ENCODE assay signal across 8 cellular contexts in genomic region chr19:49496574-49497008, GRCh38. TPM values are rescaled to one million over a fixed set of nuclear protein-coding genes. Genes with fewer than 3 reads are reported as not detected.
DNase-seq lines count a peak whose midpoint lies in the region; TF ChIP-seq lines count a peak whose summit lies in the region.

No MANE protein-coding gene starts in this region.

- POLR2A ChIA-PET in OCI-LY7 (lab: Charles Lee) = no interaction called here

- H4K20me1 ChIP-seq in OCI-LY7 (ENCODE audit: insufficient read depth, low read length) = peaks cover 25% of the 10 kb centered on the region

- H3K27me3 ChIP-seq in endodermal cell (ENCODE audit: control insufficient read depth, insufficient read depth, low read length, poor library complexity, severe bottlenecking) (no peaks in the 10 kb centered on the region), neuronal stem cell (ENCODE audit: control insufficient read depth in 3 of 3, insufficient read depth in 3 of 3, low read depth in 1 of 3, low read length in 3 of 3) (no peaks in the 10 kb centered on the region)

- H3K4ac ChIP-seq in neuronal stem cell (ENCODE audit: low read length) = peak overlapping the region; percentile 85

- H3K36me3 Mint-ChIP-seq in CD14-positive monocyte (peaks cover 39% of the 10 kb centered on the region in 2 donors), endodermal cell (ENCODE audit: low read depth) (peaks cover 45% of the 10 kb centered on the region)

- H3K4me3 ChIP-seq in OCI-LY7 (ENCODE audit: low read depth, low read length, poor library complexity, severe bottlenecking) (peak overlapping the region; percentile 98), endodermal cell (ENCODE audit: low read length) (peak overlapping the region; percentile 99), neuronal stem cell (ENCODE audit: low read length in 2 of 2) (peak overlapping the region; percentile 91 to 93)

- H2AK5ac ChIP-seq in neuronal stem cell (ENCODE audit: low read depth, low read length) = no peak overlapping the region

- H3K9me3 Mint-ChIP-seq in CD14-positive monocyte (peaks cover 0 to 1% (median 0%) of the 10 kb centered on the region in 7 donors), endodermal cell (peaks cover 2% of the 10 kb centered on the region)

- DNase-seq in CD14-positive monocyte (ENCODE audit: low spot score) = no peak
- no peak for DNase-seq in OCI-LY7 (ENCODE audit: low spot score)
- DNase-seq in endodermal cell = no peak
- no peak for DNase-seq in neuronal stem cell (ENCODE audit: low spot score)
- DNase-seq in NCI-H128 (lab: John Stamatoyannopoulos, UW; ENCODE audit: unreplicated experiment) = no peak
- no peak for DNase-seq in NCI-H2227 (lab: John Stamatoyannopoulos, UW; ENCODE audit: unreplicated experiment)
- no peak for DNase-seq in NCI-H1694 (lab: John Stamatoyannopoulos, UW)
- DNase-seq in COR-L47 (lab: John Stamatoyannopoulos, UW) = no peak

- H3K79me2 ChIP-seq in OCI-LY7 (ENCODE audit: insufficient read depth, low read depth, low read length) = peaks cover 30% of the 10 kb centered on the region

- H3K9me2 ChIP-seq in OCI-LY7 (ENCODE audit: insufficient read depth, low read length) = no peaks in the 10 kb centered on the region

- H3K27ac ChIP-seq in OCI-LY7 (ENCODE audit: low read depth, low read length, poor library complexity, severe bottlenecking) (peak overlapping the region; percentile 84), endodermal cell (ENCODE audit: low read depth, low read length) (peak overlapping the region; percentile 92), neuronal stem cell (replicated peaks; ENCODE audit: low read length) (peak overlapping the region; percentile 95)

- no peak overlapping the region for H2BK5ac ChIP-seq in neuronal stem cell (ENCODE audit: low read length)

- H2BK120ac ChIP-seq in neuronal stem cell (ENCODE audit: low read depth, low read length) = no peak overlapping the region

- peaks cover 7% of the 10 kb centered on the region for H3K79me1 ChIP-seq in neuronal stem cell (ENCODE audit: low read depth, low read length)

- intact Hi-C loops in CD14-positive monocyte (cut with micrococcal nuclease) = loop anchor here (1.0 to 10.0 kb wide), 5 partner anchors 9 to 181 kb away; partner anchors contain the start of genes PRMT1 (in 2 of the 2), ALDH16A1 (in 1 of the 2), PIH1D1 (in 1 of the 2) and RPL13A (in 1 of the 2)
- intact Hi-C loops in OCI-LY7 (cut with micrococcal nuclease; ENCODE audit: unreplicated experiment) = loop anchor here (10.0 kb wide), 2 partner anchors 268 to 862 kb away; partner anchors contain the start of genes AP2A1, DBP and TSKS

- H3K4me3 Mint-ChIP-seq in CD14-positive monocyte (peak overlapping the region; percentile 91 to 94), endodermal cell (peak overlapping the region; percentile 94)

- no peak overlapping the region for H2AFZ ChIP-seq in OCI-LY7 (ENCODE audit: low read length)
- H2AFZ ChIP-seq in neuronal stem cell (ENCODE audit: low read length) = no peak overlapping the region

- H3K36me3 ChIP-seq in OCI-LY7 (ENCODE audit: insufficient read depth, low read length) = peaks cover 60% of the 10 kb centered on the region
- peaks cover 47% of the 10 kb centered on the region for H3K36me3 ChIP-seq in endodermal cell (ENCODE audit: control insufficient read depth, insufficient read depth, low read length)
- H3K36me3 ChIP-seq in neuronal stem cell (replicated peaks in 1 of 2; ENCODE audit: control insufficient read depth in 2 of 2, insufficient read depth in 2 of 2, low read length in 2 of 2) = peaks cover 45 to 53% of the 10 kb centered on the region in 2 donors

- no peak overlapping the region for H3K23ac ChIP-seq in neuronal stem cell (ENCODE audit: low read depth, low read length, poor library complexity)

- H4K8ac ChIP-seq in neuronal stem cell (ENCODE audit: low read depth, low read length) = no peak overlapping the region

- H3K9ac ChIP-seq in endodermal cell (ENCODE audit: extremely low read depth, low read length, poor library complexity, severe bottlenecking) (peak overlapping the region; percentile 99), neuronal stem cell (ENCODE audit: low read depth, low read length, poor library complexity) (no peak overlapping the region)

- BruUV-seq in OCI-LY7 (replicated peaks; lab: Mats Ljungman, UMichigan) = TSS peak; percentile 90

- peak overlapping the region; percentile 91 for H3K18ac ChIP-seq in neuronal stem cell (ENCODE audit: low read length)

- CTCF ChIA-PET in OCI-LY7 (lab: Charles Lee; ENCODE audit: unreplicated experiment) = interaction anchor here (0.6 kb wide), 1 partner anchor 20 kb away, joined by 3 read pairs; no protein-coding TSS in a partner anchor

- H3K4me1 Mint-ChIP-seq in CD14-positive monocyte = peaks cover 40% of the 10 kb centered on the region
- peaks cover 22% of the 10 kb centered on the region for H3K4me1 Mint-ChIP-seq in endodermal cell

- TF ChIP-seq CTCF in CD14-positive monocyte (IDR thresholded peaks at IDR 0.05) = no peak
- TF ChIP-seq CTCF in OCI-LY7 (conservative IDR thresholded peaks at IDR 0.05; ENCODE audit: low read length) = no peak
- no peak for TF ChIP-seq CTCF in endodermal cell (conservative IDR thresholded peaks at IDR 0.05)

- 0% methylated on average over 6 to 11 of the region's 11 CpGs for WGBS in endodermal cell (ENCODE audit: insufficient coverage in 1 of 2, insufficient read length in 1 of 2), 2 experiments
- WGBS in neuronal stem cell (ENCODE audit: extremely low coverage in 2 of 2, insufficient read length in 2 of 2, insufficient replicate concordance in 1 of 2), 2 donors = no CpG with 5 or more reads among the region's 11 CpGs

- H3K4me2 ChIP-seq in OCI-LY7 (ENCODE audit: low read length) = peak overlapping the region; percentile 100
- H3K4me2 ChIP-seq in neuronal stem cell (ENCODE audit: insufficient read depth, low read length, poor library complexity, severe bottlenecking) = peak overlapping the region; percentile 81

- H2BK12ac ChIP-seq in neuronal stem cell (ENCODE audit: low read length) = no peak overlapping the region

- H3K4me1 ChIP-seq in OCI-LY7 (ENCODE audit: insufficient read depth, low read length, poor library complexity, severe bottlenecking) = peaks cover 70% of the 10 kb centered on the region
- H3K4me1 ChIP-seq in endodermal cell (ENCODE audit: control insufficient read depth, insufficient read depth, low read length) = peaks cover 12% of the 10 kb centered on the region
- peaks cover 2 to 17% of the 10 kb centered on the region in 2 donors for H3K4me1 ChIP-seq in neuronal stem cell (ENCODE audit: control insufficient read depth in 2 of 2, insufficient read depth in 1 of 2, low read depth in 1 of 2, low read length in 2 of 2)

- H3K9me3 ChIP-seq in OCI-LY7 (ENCODE audit: low read length) (no peaks in the 10 kb centered on the region), endodermal cell (ENCODE audit: control insufficient read depth, low read length) (no peaks in the 10 kb centered on the region), neuronal stem cell (replicated peaks in 1 of 2; ENCODE audit: control insufficient read depth in 2 of 2, insufficient read depth in 1 of 2, low read depth in 1 of 2, low read length in 2 of 2) (peaks cover 0 to 2% of the 10 kb centered on the region in 2 donors)

- no peak overlapping the region for H2BK15ac ChIP-seq in neuronal stem cell (ENCODE audit: low read length)

- no peak overlapping the region for H3K14ac ChIP-seq in neuronal stem cell (ENCODE audit: low read length)

- no peak overlapping the region for H4K91ac ChIP-seq in neuronal stem cell (ENCODE audit: low read depth, low read length, poor library complexity)

- H3K27ac Mint-ChIP-seq in CD14-positive monocyte = peak overlapping the region; percentile 95 to 99 (median 97)
- peak overlapping the region; percentile 98 for H3K27ac Mint-ChIP-seq in endodermal cell

- H3K27me3 Mint-ChIP-seq in CD14-positive monocyte (ENCODE audit: low read depth in 3 of 3) = peaks cover 7 to 18% (median 12%) of the 10 kb centered on the region in 3 donors
- no peaks in the 10 kb centered on the region for H3K27me3 Mint-ChIP-seq in endodermal cell (ENCODE audit: insufficient read depth)

RNA-seq across cellular contexts. Expression of gene RPS11, which starts 0.4 kb away (rescaled TPM):
- 1,000 to 10,000 TPM; 1,103 to 1,481 TPM for polyA plus RNA-seq in CD14-positive monocyte
- total RNA-seq in OCI-LY7 (2014; rRNA removed; shearing (Covaris generic)) = 6,180 and 6,539 TPM in 2 replicates
- total RNA-seq in OCI-LY7 (2022) = 2,366 and 2,673 TPM in 2 replicates
- 1,000 to 10,000 TPM; 1,814 to 2,035 TPM for total RNA-seq in endodermal cell
- polyA plus RNA-seq in endodermal cell (2013, experiment 1 of 2) = 2,952 TPM
- 2,847 TPM for polyA plus RNA-seq in endodermal cell (2013, experiment 2 of 2)
- polyA plus RNA-seq in neuronal stem cell (2013, experiment 1 of 2) = 5,708 TPM
- 5,584 TPM for polyA plus RNA-seq in neuronal stem cell (2013, experiment 2 of 2)

RNA-seq across cellular contexts. Expression of gene RPL13A, which starts 9.2 kb away (rescaled TPM):
- polyA plus RNA-seq in CD14-positive monocyte = 100 to 1,000 TPM; 655 to 663 TPM
- total RNA-seq in OCI-LY7 (2014; rRNA removed; shearing (Covaris generic)) = 6,720 and 8,461 TPM in 2 replicates
- total RNA-seq in OCI-LY7 (2022) = 2,999 and 3,606 TPM in 2 replicates
- total RNA-seq in endodermal cell = 1,000 to 10,000 TPM; 2,434 to 3,023 TPM
- 2,455 TPM for polyA plus RNA-seq in endodermal cell (2013, experiment 1 of 2)
- 2,303 TPM for polyA plus RNA-seq in endodermal cell (2013, experiment 2 of 2)
- polyA plus RNA-seq in neuronal stem cell (2013, experiment 1 of 2) = 6,856 TPM
- polyA plus RNA-seq in neuronal stem cell (2013, experiment 2 of 2) = 6,819 TPM

RNA-seq across cellular contexts. Expression of gene FCGRT, which starts 15.9 kb away (rescaled TPM):
- polyA plus RNA-seq in CD14-positive monocyte = 100 to 1,000 TPM; 720 to 930 TPM
- total RNA-seq in OCI-LY7 (2014; rRNA removed; shearing (Covaris generic)) = 19.4 and 20.9 TPM in 2 replicates
- total RNA-seq in OCI-LY7 (2022) = 10.7 and 11.6 TPM in 2 replicates
- 10 to 100 TPM; 47.6 to 56.9 TPM for total RNA-seq in endodermal cell
- polyA plus RNA-seq in endodermal cell (2013, experiment 1 of 2) = 28.7 TPM
- 27.4 TPM for polyA plus RNA-seq in endodermal cell (2013, experiment 2 of 2)
- polyA plus RNA-seq in neuronal stem cell (2013, experiment 1 of 2) = 32.8 TPM
- polyA plus RNA-seq in neuronal stem cell (2013, experiment 2 of 2) = 29.3 TPM

RNA-seq across cellular contexts. Expression of gene FLT3LG, which starts 22.6 kb away (rescaled TPM):
- polyA plus RNA-seq in CD14-positive monocyte = 1 to 10 TPM; 5.0 to 6.9 TPM
- 8.2 and 10.1 TPM in 2 replicates for total RNA-seq in OCI-LY7 (2014; rRNA removed; shearing (Covaris generic))
- 8.4 and 11.7 TPM in 2 replicates for total RNA-seq in OCI-LY7 (2022)
- 1 to 10 TPM in 1 of 2 donors, under 1 TPM in 1; 0.75 to 2.3 TPM for total RNA-seq in endodermal cell
- polyA plus RNA-seq in endodermal cell (2013, experiment 1 of 2) = 2.0 TPM
- polyA plus RNA-seq in endodermal cell (2013, experiment 2 of 2) = 0.75 TPM
- 2.0 TPM for polyA plus RNA-seq in neuronal stem cell (2013, experiment 1 of 2)
- polyA plus RNA-seq in neuronal stem cell (2013, experiment 2 of 2) = 2.1 TPM

RNA-seq across cellular contexts. Expression of gene RCN3, which starts 31.2 kb away (rescaled TPM):
- polyA plus RNA-seq in CD14-positive monocyte = not detected
- total RNA-seq in OCI-LY7 (2014; rRNA removed; shearing (Covaris generic)) = 0.77 and 1.4 TPM in 2 replicates
- total RNA-seq in OCI-LY7 (2022) (1.3 and 2.1 TPM in 2 replicates), endodermal cell (1 to 10 TPM; 4.9 to 9.0 TPM)
- 7.5 TPM for polyA plus RNA-seq in endodermal cell (2013, experiment 1 of 2)
- polyA plus RNA-seq in endodermal cell (2013, experiment 2 of 2) = 6.7 TPM
- polyA plus RNA-seq in neuronal stem cell (2013, experiment 1 of 2) = 6.8 TPM
- polyA plus RNA-seq in neuronal stem cell (2013, experiment 2 of 2) = 7.0 TPM
